In genomic region chr13:106617561-106617960, GRCh38 we compare ENCODE assay signal across 16 cellular contexts. TPM values are rescaled to one million over a fixed set of nuclear protein-coding genes. Genes with fewer than 3 reads are reported as not detected.
DNase-seq lines count a peak whose midpoint lies in the region; ATAC-seq and TF ChIP-seq lines count a peak whose summit lies in the region.
"Had no signal": no experiment of that assay in that cellular context is flagged by ENCODE, and none has a peak within 500 bp of the region (broad histone marks: within the 10 kb centered on the region; RNA-seq: fewer than 3 reads in every experiment).

No MANE protein-coding gene starts in this region.

- POLR2A ChIA-PET in WTC11 (lab: Charles Lee), result no interaction called here

- peak; percentile 80 for DNase-seq in HPDE6-E6E7 (ENCODE audit: extremely low spot score)
- DNase-seq in WTC11 (ENCODE audit: low spot score), result no peak
- peak; percentile 61 for DNase-seq in fibroblast of mammary gland (ENCODE audit: low read depth)
- peak; percentile 79 for DNase-seq in pulmonary artery endothelial cell (ENCODE audit: low read depth, low spot score)
- DNase-seq in inferior parietal cortex (ENCODE audit: extremely low spot score), result no peak
- no peak for DNase-seq in NCI-H524 (lab: John Stamatoyannopoulos, UW)
- DNase-seq in NCI-H510A treated with DMSO at 0.1 percent for 48 hours (lab: John Stamatoyannopoulos, UW), result no peak
- DNase-seq: activated CD8-positive, alpha-beta memory T cell treated with anti-CD3 and anti-CD28 coated beads, Interleukin-2, amount 50 U/mL, for 4 hours; activated naive CD8-positive, alpha-beta T cell treated with anti-CD3 and anti-CD28 coated beads, Interleukin-2, amount 10 ng/mL, durations not matched to agents 7 days and 5 days; CD8-positive, alpha-beta memory T cell; heart right ventricle; Karpas-422; NCI-H2029; thyroid gland had no signal

- CTCF ChIA-PET in WTC11 (lab: Charles Lee), result no interaction called here

- no peak overlapping the region for H3K4me3 Mint-ChIP-seq in WTC11
- H3K4me3 Mint-ChIP-seq: activated naive CD8-positive, alpha-beta T cell treated with anti-CD3 and anti-CD28 coated beads, Interleukin-2, amount 10 ng/mL, durations not matched to agents 7 days and 5 days; CD8-positive, alpha-beta memory T cell had no signal

- TF ChIP-seq CTCF in WTC11 (IDR thresholded peaks at IDR 0.05), result no peak
- no peak for TF ChIP-seq CTCF in fibroblast of mammary gland (conservative IDR thresholded peaks at IDR 0.05; ENCODE audit: control insufficient read depth, insufficient read depth, low read depth, low read length)

- H3K27me3 Mint-ChIP-seq in WTC11 (ENCODE audit: low read depth), result no peaks in the 10 kb centered on the region

- no peak overlapping the region for H3K27ac Mint-ChIP-seq in WTC11
- H3K27ac Mint-ChIP-seq: activated naive CD8-positive, alpha-beta T cell treated with anti-CD3 and anti-CD28 coated beads, Interleukin-2, amount 10 ng/mL, durations not matched to agents 7 days and 5 days; CD8-positive, alpha-beta memory T cell had no signal

- H3K36me3 Mint-ChIP-seq in WTC11, result no peaks in the 10 kb centered on the region
- H3K36me3 Mint-ChIP-seq: activated naive CD8-positive, alpha-beta T cell treated with anti-CD3 and anti-CD28 coated beads, Interleukin-2, amount 10 ng/mL, durations not matched to agents 7 days and 5 days; CD8-positive, alpha-beta memory T cell had no signal

- peaks cover 19% of the 10 kb centered on the region for H3K4me1 Mint-ChIP-seq in WTC11

- H3K9me3 Mint-ChIP-seq in WTC11, result no peaks in the 10 kb centered on the region
- H3K9me3 Mint-ChIP-seq: activated naive CD8-positive, alpha-beta T cell treated with anti-CD3 and anti-CD28 coated beads, Interleukin-2, amount 10 ng/mL, durations not matched to agents 7 days and 5 days; CD8-positive, alpha-beta memory T cell had no signal

- ATAC-seq in WTC11, result peak; percentile 51
- ATAC-seq in GM18519 (IDR thresholded peaks at IDR 0.05; ENCODE audit: low FRiP score, unreplicated experiment), result no peak

- no peak overlapping the region for H3K4me3 ChIP-seq in fibroblast of mammary gland (ENCODE audit: control insufficient read depth, low read depth, low read length)
- H3K4me3 ChIP-seq: heart right ventricle, lung, thyroid gland had no signal

TF ChIP-seq in WTC11, 78 proteins besides CTCF, POLR2A, EP300 and RAD21:
- TF ChIP-seq EMX1 (CRISPR knock-in tag; IDR thresholded peaks at IDR 0.05) (no peak), IRF1 (CRISPR knock-in tag; IDR thresholded peaks at IDR 0.05) (no peak), ZSCAN18 (CRISPR knock-in tag; IDR thresholded peaks at IDR 0.05) (no peak), ZBTB21 (CRISPR knock-in tag; IDR thresholded peaks at IDR 0.05; ENCODE audit: borderline replicate concordance) (no peak)

RNA-seq across cellular contexts. Expression of gene ARGLU1, which starts 49.6 kb away (rescaled TPM):
- total RNA-seq in WTC11 (2021) (115 to 130 TPM (median 125 TPM) in 3 replicates), pulmonary artery endothelial cell (44.0 and 44.9 TPM in 2 replicates)

Comparison
In these comparisons a context has a peak if more than half of its experiments do, and no peak if none do; other contexts are left out.
1. DNase-seq: peak in HPDE6-E6E7 (single experiment), fibroblast of mammary gland (single experiment) and pulmonary artery endothelial cell (single experiment); none in WTC11 (single experiment), inferior parietal cortex (single experiment), NCI-H524 (0 of 2) and NCI-H510A treated with DMSO at 0.1 percent for 48 hours (single experiment).